Comparison of ENCODE assay signal across 20 cellular contexts in genomic region chrX:3443186-3443585, GRCh38.
A peak's percentile ranks its signal among the peaks of the same experiment; 100 is the strongest.
DNase-seq lines count a peak whose midpoint lies in the region; ATAC-seq lines count a peak whose summit lies in the region.
"Had no signal": no experiment of that assay in that cellular context is flagged by ENCODE, and none has a peak within 500 bp of the region (broad histone marks: within the 10 kb centered on the region; RNA-seq: fewer than 3 reads in every experiment).

No MANE protein-coding gene starts in this region.

- H3K4ac ChIP-seq in mesendoderm (ENCODE audit: low read depth, low read length), result no peak overlapping the region

- ATAC-seq in activated naive CD8-positive, alpha-beta T cell treated with anti-CD3 and anti-CD28 coated beads, Interleukin-2, amount 50 U/mL, for 24 hours, result no peak
- no peak for ATAC-seq in GM18517 (IDR thresholded peaks at IDR 0.05; ENCODE audit: unreplicated experiment)
- ATAC-seq: GM23338 had no signal

- H2BK120ac ChIP-seq in mesendoderm (ENCODE audit: low read depth, low read length), result no peak overlapping the region

- no peak overlapping the region for H2BK15ac ChIP-seq in mesendoderm (replicated peaks; ENCODE audit: low read depth)

- H3K79me2 ChIP-seq in mesendoderm (ENCODE audit: control insufficient read depth, insufficient read depth, low read length), result no peaks in the 10 kb centered on the region

- no peak overlapping the region for H3K9ac ChIP-seq in mesendoderm (ENCODE audit: low read length)
- H3K9ac ChIP-seq: BLaER1, KMS-11 had no signal

- no CpG with 5 or more reads among the region's 4 CpGs for WGBS in mesendoderm (ENCODE audit: extremely low coverage, insufficient coverage, low lambda C conversion rate)

- DNase-seq in D341Med (ENCODE audit: low spot score) (peak; percentile 55), ELF-1 (ENCODE audit: low read depth, low spot score) (peak; percentile 57), NCI-H82 (lab: John Stamatoyannopoulos, UW) (peak; percentile 88), mesendoderm (peak; percentile 66), midbrain (lab: John Stamatoyannopoulos, UW) (no peak)
- DNase-seq in activated naive CD8-positive, alpha-beta T cell treated with anti-CD3 and anti-CD28 coated beads, Interleukin-2, amount 50 U/mL, for 24 hours, result no peak
- DNase-seq: Calu3; CD4-positive, alpha-beta memory T cell; DMS79 treated with DMSO at 0.1 percent for 48 hours; HCEC 1CT; MV-4-11; NCI-H1930; NCI-H510A; PC-9; SIG-M5 had no signal

- no peaks in the 10 kb centered on the region for H3K4me1 ChIP-seq in mesendoderm (ENCODE audit: control insufficient read depth, low read depth, low read length)
- H3K4me1 ChIP-seq: BLaER1 had no signal

- H3K18ac ChIP-seq in mesendoderm (ENCODE audit: low read length), result no peak overlapping the region

- no peak overlapping the region for H3K4me3 Mint-ChIP-seq in activated naive CD8-positive, alpha-beta T cell treated with anti-CD3 and anti-CD28 coated beads, Interleukin-2, amount 50 U/mL, for 24 hours
- H3K4me3 Mint-ChIP-seq: CD4-positive, alpha-beta memory T cell; GM23338 had no signal

- no peak overlapping the region for H3K4me3 ChIP-seq in mesendoderm (ENCODE audit: low read length)
- H3K4me3 ChIP-seq: BLaER1, GM23338, PC-9 had no signal

- H3K79me1 ChIP-seq in mesendoderm (ENCODE audit: low read length), result no peaks in the 10 kb centered on the region

- H3K4me2 ChIP-seq in mesendoderm (ENCODE audit: low read length), result no peak overlapping the region
- H3K4me2 ChIP-seq: BLaER1, GM23338, KMS-11, PC-9 had no signal

- no peaks in the 10 kb centered on the region for H3K27me3 Mint-ChIP-seq in activated naive CD8-positive, alpha-beta T cell treated with anti-CD3 and anti-CD28 coated beads, Interleukin-2, amount 50 U/mL, for 24 hours
- H3K27me3 Mint-ChIP-seq: CD4-positive, alpha-beta memory T cell had no signal

- no peak overlapping the region for H3K23ac ChIP-seq in mesendoderm (ENCODE audit: low read length)

- H3K4me1 Mint-ChIP-seq in activated naive CD8-positive, alpha-beta T cell treated with anti-CD3 and anti-CD28 coated beads, Interleukin-2, amount 50 U/mL, for 24 hours, result no peaks in the 10 kb centered on the region
- H3K4me1 Mint-ChIP-seq: CD4-positive, alpha-beta memory T cell; GM23338 had no signal

- H3K36me3 ChIP-seq in mesendoderm (ENCODE audit: control insufficient read depth, insufficient read depth, low read length), result no peaks in the 10 kb centered on the region
- H3K36me3 ChIP-seq: BLaER1 had no signal

- H2BK5ac ChIP-seq in mesendoderm (ENCODE audit: low read length), result no peak overlapping the region

- no peak overlapping the region for H3K27ac Mint-ChIP-seq in activated naive CD8-positive, alpha-beta T cell treated with anti-CD3 and anti-CD28 coated beads, Interleukin-2, amount 50 U/mL, for 24 hours
- H3K27ac Mint-ChIP-seq: CD4-positive, alpha-beta memory T cell; GM23338 had no signal

- H3K27ac ChIP-seq in mesendoderm (ENCODE audit: low read depth, low read length), result no peak overlapping the region
- H3K27ac ChIP-seq: BLaER1, KMS-11, PC-9, RWPE1 had no signal

- H2AK5ac ChIP-seq in mesendoderm (ENCODE audit: low read length), result no peak overlapping the region

- no peaks in the 10 kb centered on the region for H3K9me3 Mint-ChIP-seq in activated naive CD8-positive, alpha-beta T cell treated with anti-CD3 and anti-CD28 coated beads, Interleukin-2, amount 50 U/mL, for 24 hours

- no peak overlapping the region for H4K5ac ChIP-seq in mesendoderm (ENCODE audit: low read length)

- H3K36me3 Mint-ChIP-seq in activated naive CD8-positive, alpha-beta T cell treated with anti-CD3 and anti-CD28 coated beads, Interleukin-2, amount 50 U/mL, for 24 hours (ENCODE audit: low read depth), result no peaks in the 10 kb centered on the region
- H3K36me3 Mint-ChIP-seq: CD4-positive, alpha-beta memory T cell had no signal

- H4K8ac ChIP-seq in mesendoderm (ENCODE audit: low read depth, low read length), result no peak overlapping the region

- H3K56ac ChIP-seq in mesendoderm (ENCODE audit: low read length), result no peak overlapping the region

- no peaks in the 10 kb centered on the region for H3K27me3 ChIP-seq in mesendoderm (ENCODE audit: insufficient read depth, low read length, poor library complexity)
- H3K27me3 ChIP-seq: BLaER1 had no signal

Comparison
In these comparisons a context has a peak if more than half of its experiments do, and no peak if none do; other contexts are left out.
1. DNase-seq: peak in D341Med (single experiment), ELF-1 (single experiment), NCI-H82 (single experiment) and mesendoderm (single experiment); none in midbrain (single experiment) and activated naive CD8-positive, alpha-beta T cell treated with anti-CD3 and anti-CD28 coated beads, Interleukin-2, amount 50 U/mL, for 24 hours (single experiment).